ENCODE assay signal across 7 cellular contexts in the genomic region with DNA sequence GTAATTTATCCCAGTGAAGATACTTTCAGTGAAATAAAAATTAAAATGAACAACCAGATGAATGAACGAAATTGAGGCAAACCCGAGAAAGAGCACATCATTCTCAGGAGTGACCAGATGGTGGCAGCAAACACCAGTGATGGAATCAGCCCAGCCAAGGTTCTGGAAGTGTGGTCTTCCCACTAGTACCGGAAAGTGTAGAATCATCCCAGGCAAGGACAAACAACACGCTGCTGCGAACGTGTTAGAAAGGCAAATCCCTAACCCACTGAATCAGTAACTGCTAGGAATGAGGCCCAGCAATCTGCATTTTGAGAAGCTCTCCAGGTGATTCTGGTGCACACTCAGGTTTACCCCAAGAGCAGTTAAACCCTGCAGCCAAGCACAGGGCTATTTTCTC. TPM values are rescaled to one million over a fixed set of nuclear protein-coding genes. Genes with fewer than 3 reads are reported as not detected.
DNase-seq lines count a peak whose midpoint lies in the region; ATAC-seq and TF ChIP-seq lines count a peak whose summit lies in the region.

No MANE protein-coding gene starts in this region.

- no peaks in the 10 kb centered on the region for H3F3A ChIP-seq in OCI-LY1 (ENCODE audit: insufficient read depth, low read length)

- DNase-seq in DND-41 (peak; percentile 44), HFF-Myc (ENCODE audit: extremely low read depth, low read depth) (peak; percentile 45), colonic mucosa (peak; percentile 39), right lobe of liver (no peak)
- no peak for DNase-seq in activated effector memory CD4-positive, alpha-beta T cell treated with anti-CD3 and anti-CD28 coated beads, Interleukin-2, amount 50 U/mL, for 16 hours

- H3K4me3 ChIP-seq in DND-41 (ENCODE audit: low read depth in 1 of 2, low read length in 2 of 2) (no peak overlapping the region), HFF-Myc (replicated peaks; ENCODE audit: low read depth, low read length) (no peak overlapping the region), OCI-LY1 (ENCODE audit: low read depth, low read length, poor library complexity, severe bottlenecking) (no peak overlapping the region), colonic mucosa (no peak overlapping the region), right lobe of liver (no peak overlapping the region)

- H3K27ac ChIP-seq in DND-41 (ENCODE audit: low read length) = no peak overlapping the region
- H3K27ac ChIP-seq in OCI-LY1 (ENCODE audit: low read depth, low read length, poor library complexity, severe bottlenecking) = no peak overlapping the region
- no peak overlapping the region for H3K27ac ChIP-seq in colonic mucosa
- no peak overlapping the region for H3K27ac ChIP-seq in right lobe of liver

- H3K9me3 ChIP-seq in DND-41 (ENCODE audit: insufficient read depth, low read length, severe bottlenecking) = no peaks in the 10 kb centered on the region
- no peaks in the 10 kb centered on the region for H3K9me3 ChIP-seq in OCI-LY1 (ENCODE audit: low read length)
- H3K9me3 ChIP-seq in colonic mucosa = no peaks in the 10 kb centered on the region
- H3K9me3 ChIP-seq in right lobe of liver = no peaks in the 10 kb centered on the region

- no peaks in the 10 kb centered on the region for H3K4me1 ChIP-seq in DND-41 (ENCODE audit: insufficient read depth, low read length)
- no peaks in the 10 kb centered on the region for H3K4me1 ChIP-seq in OCI-LY1 (ENCODE audit: insufficient read depth, low read length, severe bottlenecking)
- no peaks in the 10 kb centered on the region for H3K4me1 ChIP-seq in colonic mucosa
- no peaks in the 10 kb centered on the region for H3K4me1 ChIP-seq in right lobe of liver

- no peaks in the 10 kb centered on the region for H4K20me1 ChIP-seq in DND-41 (ENCODE audit: insufficient read depth, low read length)
- no peaks in the 10 kb centered on the region for H4K20me1 ChIP-seq in OCI-LY1 (ENCODE audit: insufficient read depth, low read length)

- intact Hi-C loops in colonic mucosa (cut with DNase I) = loop anchor here (5.0 kb wide), 1 partner anchor 628 kb away; no protein-coding TSS in a partner anchor
- intact Hi-C loops in right lobe of liver (cut with DNase I) = loop anchor here (10.0 kb wide), 1 partner anchor 190 kb away; no protein-coding TSS in a partner anchor

- no peak overlapping the region for H2AFZ ChIP-seq in DND-41 (ENCODE audit: low read depth, low read length)
- no peak overlapping the region for H2AFZ ChIP-seq in OCI-LY1 (ENCODE audit: low read length)

- no peaks in the 10 kb centered on the region for H3K79me2 ChIP-seq in DND-41 (ENCODE audit: insufficient read depth, low read length)
- no peaks in the 10 kb centered on the region for H3K79me2 ChIP-seq in OCI-LY1 (ENCODE audit: insufficient read depth, low read length)

- H3K36me3 ChIP-seq in DND-41 (ENCODE audit: insufficient read depth, low read length) (no peaks in the 10 kb centered on the region), OCI-LY1 (ENCODE audit: insufficient read depth, low read length) (no peaks in the 10 kb centered on the region), colonic mucosa (no peaks in the 10 kb centered on the region), right lobe of liver (no peaks in the 10 kb centered on the region)

- ATAC-seq in DND-41 (ENCODE audit: insufficient read depth, low read depth) = peak; percentile 58; the same call in 1 of the 3 replicates
- peak; percentile 73 to 89 (median 80) for ATAC-seq in right lobe of liver
- ATAC-seq in GM21367 (IDR thresholded peaks at IDR 0.05; ENCODE audit: unreplicated experiment) = no peak

- H3K27me3 ChIP-seq in DND-41 (ENCODE audit: insufficient read depth, low read length, poor library complexity) = no peaks in the 10 kb centered on the region
- H3K27me3 ChIP-seq in OCI-LY1 (ENCODE audit: insufficient read depth, low read length) = no peaks in the 10 kb centered on the region; the same call in 1 of the 2 replicates
- no peaks in the 10 kb centered on the region for H3K27me3 ChIP-seq in colonic mucosa
- no peaks in the 10 kb centered on the region for H3K27me3 ChIP-seq in right lobe of liver

- 0% methylated on average over 5 of the region's 6 CpGs for WGBS in right lobe of liver (ENCODE audit: insufficient coverage, low coverage, low lambda C conversion rate, missing lambda C conversion rate)

- no peaks in the 10 kb centered on the region for H3K9me2 ChIP-seq in OCI-LY1 (ENCODE audit: low read depth, low read length)

- H3K4me2 ChIP-seq in DND-41 (ENCODE audit: insufficient read depth, low read length) (no peak overlapping the region), OCI-LY1 (ENCODE audit: low read length) (no peak overlapping the region)

- no peak for TF ChIP-seq POLR2A in right lobe of liver (IDR thresholded peaks at IDR 0.05)

- TF ChIP-seq CTCF in DND-41 (IDR thresholded peaks at IDR 0.05; ENCODE audit: borderline replicate concordance, extremely low read depth, low read length, poor library complexity, severe bottlenecking) (peak; percentile 95), HFF-Myc (IDR thresholded peaks at IDR 0.05; ENCODE audit: low read depth, low read length, missing control alignments) (peak; percentile 82), OCI-LY1 (IDR thresholded peaks at IDR 0.05; ENCODE audit: low read length) (peak; percentile 90), colonic mucosa (IDR thresholded peaks at IDR 0.05) (peak; percentile 67), right lobe of liver (IDR thresholded peaks at IDR 0.05) (peak; percentile 76 to 83 (median 78))

- H3K9ac ChIP-seq in DND-41 (ENCODE audit: low read depth, low read length) = no peak overlapping the region
- no peak overlapping the region for H3K9ac ChIP-seq in OCI-LY1 (ENCODE audit: low read length)
- no peak overlapping the region for H3K9ac ChIP-seq in colonic mucosa (ENCODE audit: low read depth in 2 of 2, low read length in 2 of 2)

RNA-seq across cellular contexts. Expression of gene SLC18A3, which starts 15.5 kb away (rescaled TPM):
- under 1 TPM in 1 of 2 donors, not detected in 1; 0.42 TPM for total RNA-seq in colonic mucosa
- not detected for total RNA-seq in right lobe of liver

RNA-seq across cellular contexts. Expression of gene CHAT, which starts 19.2 kb away (rescaled TPM):
- total RNA-seq in colonic mucosa (1 to 10 TPM in 1 of 2 donors, under 1 TPM in 1; 0.16 to 1.2 TPM), right lobe of liver (not detected)

RNA-seq across cellular contexts. Expression of gene ERCC6, which starts 55.7 kb away (rescaled TPM):
- 10 to 100 TPM; 16.4 to 18.0 TPM for total RNA-seq in colonic mucosa
- 10 to 100 TPM in 4 of 6 experiments, 1 to 10 TPM in 2; 7.3 to 16.8 (median 10.6) TPM for total RNA-seq in right lobe of liver

Comparison
In these comparisons a context has a peak if more than half of its experiments do, and no peak if none do; other contexts are left out.
1. DNase-seq: peak in DND-41 (single experiment), HFF-Myc (single experiment) and colonic mucosa (single experiment); none in right lobe of liver (0 of 3) and activated effector memory CD4-positive, alpha-beta T cell treated with anti-CD3 and anti-CD28 coated beads, Interleukin-2, amount 50 U/mL, for 16 hours (single experiment).
2. Peak in every context shown above with its lines, with median percentiles within 50 percentile points of each other: CTCF ChIP-seq.